In genomic region chr9:34437006-34437925, GRCh38 we compare ENCODE assay signal across 9 cellular contexts. TPM values are rescaled to one million over a fixed set of nuclear protein-coding genes. Genes with fewer than 3 reads are reported as not detected.
DNase-seq lines count a peak whose midpoint lies in the region; ATAC-seq and TF ChIP-seq lines count a peak whose summit lies in the region.
"Had no signal": no experiment of that assay in that cellular context is flagged by ENCODE, and none has a peak within 500 bp of the region (broad histone marks: within the 10 kb centered on the region; RNA-seq: fewer than 3 reads in every experiment).

No MANE protein-coding gene starts in this region.

- POLR2A ChIA-PET in activated CD4-positive, alpha-beta memory T cell treated with anti-CD3 and anti-CD28 coated beads for 36 hours (lab: Charles Lee) = no interaction called here

- H3K9me3 ChIP-seq in endodermal cell (ENCODE audit: control insufficient read depth, low read length) (no peaks in the 10 kb centered on the region), mucosa of descending colon (no peaks in the 10 kb centered on the region)
- H3K9me3 ChIP-seq: SJSA1 had no signal

- H3K4me3 Mint-ChIP-seq in activated CD4-positive, alpha-beta memory T cell treated with anti-CD3 and anti-CD28 coated beads for 36 hours = no peak overlapping the region
- H3K4me3 Mint-ChIP-seq in endodermal cell = no peak overlapping the region
- H3K4me3 Mint-ChIP-seq in stimulated activated naive CD8-positive, alpha-beta T cell treated with anti-CD3 and anti-CD28 coated beads, Interleukin-15, amount 100 ng/mL, for 72 hours = no peak overlapping the region

- no peaks in the 10 kb centered on the region for H3K9me3 Mint-ChIP-seq in activated CD4-positive, alpha-beta memory T cell treated with anti-CD3 and anti-CD28 coated beads for 36 hours
- H3K9me3 Mint-ChIP-seq in endodermal cell = peaks cover 2% of the 10 kb centered on the region
- no peaks in the 10 kb centered on the region for H3K9me3 Mint-ChIP-seq in stimulated activated naive CD8-positive, alpha-beta T cell treated with anti-CD3 and anti-CD28 coated beads, Interleukin-15, amount 100 ng/mL, for 72 hours

- TF ChIP-seq CTCF in endodermal cell (conservative IDR thresholded peaks at IDR 0.05) (peak; percentile 93), mucosa of descending colon (IDR thresholded peaks at IDR 0.05) (peak; percentile 51)

- peak; percentile 51 for ATAC-seq in HG02981 (IDR thresholded peaks at IDR 0.05; ENCODE audit: unreplicated experiment)
- ATAC-seq in mucosa of descending colon = peak; percentile 87
- ATAC-seq in stimulated activated naive CD8-positive, alpha-beta T cell treated with anti-CD3 and anti-CD28 coated beads, Interleukin-15, amount 100 ng/mL, for 72 hours = peak; percentile 92
- no peak for ATAC-seq in HG02884 (IDR thresholded peaks at IDR 0.05; ENCODE audit: unreplicated experiment)

- H3K36me3 Mint-ChIP-seq in activated CD4-positive, alpha-beta memory T cell treated with anti-CD3 and anti-CD28 coated beads for 36 hours = no peaks in the 10 kb centered on the region
- peaks cover 10% of the 10 kb centered on the region for H3K36me3 Mint-ChIP-seq in endodermal cell (ENCODE audit: low read depth)

- 50 to 82% methylated on average over 4 to 14 of the region's 14 CpGs for WGBS in endodermal cell (ENCODE audit: insufficient coverage in 1 of 2, insufficient read length in 1 of 2), 2 experiments

- CTCF ChIA-PET in activated CD4-positive, alpha-beta memory T cell treated with anti-CD3 and anti-CD28 coated beads for 36 hours (lab: Charles Lee) = interaction anchor here (0.6 to 8.7 kb wide), 10 partner anchors 9 to 981 kb away, joined by 3 to 76 read pairs (median 4); no protein-coding TSS in a partner anchor

- DNase-seq in DMS 273 (lab: John Stamatoyannopoulos, UW; ENCODE audit: unreplicated experiment) (peak; percentile 87), NCI-H526 (lab: John Stamatoyannopoulos, UW) (peak; percentile 72 to 90), endodermal cell (peak; percentile 85), mucosa of descending colon (peak in 1 of 3 donors; percentile 81)
- DNase-seq in activated CD4-positive, alpha-beta memory T cell treated with anti-CD3 and anti-CD28 coated beads for 36 hours = peak; percentile 70
- peak; percentile 48 to 59 for DNase-seq in stimulated activated naive CD8-positive, alpha-beta T cell treated with anti-CD3 and anti-CD28 coated beads, Interleukin-15, amount 100 ng/mL, for 72 hours

- H3K9ac ChIP-seq in endodermal cell (ENCODE audit: extremely low read depth, low read length, poor library complexity, severe bottlenecking) = no peak overlapping the region

- no peaks in the 10 kb centered on the region for H3K27me3 ChIP-seq in endodermal cell (ENCODE audit: control insufficient read depth, insufficient read depth, low read length, poor library complexity, severe bottlenecking)
- H3K27me3 ChIP-seq: SJSA1 had no signal

- H3K36me3 ChIP-seq in endodermal cell (ENCODE audit: control insufficient read depth, insufficient read depth, low read length) (peaks cover 5% of the 10 kb centered on the region), mucosa of descending colon (ENCODE audit: low read depth) (no peaks in the 10 kb centered on the region)
- H3K36me3 ChIP-seq: SJSA1 had no signal

- H3K27ac Mint-ChIP-seq in activated CD4-positive, alpha-beta memory T cell treated with anti-CD3 and anti-CD28 coated beads for 36 hours = no peak overlapping the region
- H3K27ac Mint-ChIP-seq in endodermal cell = no peak overlapping the region
- no peak overlapping the region for H3K27ac Mint-ChIP-seq in stimulated activated naive CD8-positive, alpha-beta T cell treated with anti-CD3 and anti-CD28 coated beads, Interleukin-15, amount 100 ng/mL, for 72 hours

- intact Hi-C loops in activated CD4-positive, alpha-beta memory T cell treated with anti-CD3 and anti-CD28 coated beads for 36 hours (cut with micrococcal nuclease) = loop anchor here (1.0 to 5.0 kb wide), 3 partner anchors 63 to 155 kb away; no protein-coding TSS in a partner anchor
- intact Hi-C loops in mucosa of descending colon (cut with DNase I, micrococcal nuclease) = no loop called here

- H3K4me1 Mint-ChIP-seq in activated CD4-positive, alpha-beta memory T cell treated with anti-CD3 and anti-CD28 coated beads for 36 hours (ENCODE audit: low read depth) = peaks cover 8% of the 10 kb centered on the region
- peaks cover 10% of the 10 kb centered on the region for H3K4me1 Mint-ChIP-seq in endodermal cell
- peaks cover 9% of the 10 kb centered on the region for H3K4me1 Mint-ChIP-seq in stimulated activated naive CD8-positive, alpha-beta T cell treated with anti-CD3 and anti-CD28 coated beads, Interleukin-15, amount 100 ng/mL, for 72 hours

- no peak overlapping the region for H3K27ac ChIP-seq in endodermal cell (ENCODE audit: low read depth, low read length)
- H3K27ac ChIP-seq: SJSA1 had no signal

- H3K4me1 ChIP-seq in endodermal cell (ENCODE audit: control insufficient read depth, insufficient read depth, low read length) (no peaks in the 10 kb centered on the region), mucosa of descending colon (ENCODE audit: low read depth) (no peaks in the 10 kb centered on the region)
- H3K4me1 ChIP-seq: SJSA1 had no signal

- no peak overlapping the region for H3K4me3 ChIP-seq in endodermal cell (ENCODE audit: low read length)
- H3K4me3 ChIP-seq in mucosa of descending colon = no peak overlapping the region
- H3K4me3 ChIP-seq: SJSA1 had no signal

- no peaks in the 10 kb centered on the region for H3K27me3 Mint-ChIP-seq in activated CD4-positive, alpha-beta memory T cell treated with anti-CD3 and anti-CD28 coated beads for 36 hours
- no peaks in the 10 kb centered on the region for H3K27me3 Mint-ChIP-seq in endodermal cell (ENCODE audit: insufficient read depth)
- no peaks in the 10 kb centered on the region for H3K27me3 Mint-ChIP-seq in stimulated activated naive CD8-positive, alpha-beta T cell treated with anti-CD3 and anti-CD28 coated beads, Interleukin-15, amount 100 ng/mL, for 72 hours

RNA-seq across cellular contexts. Expression of gene FAM219A, which starts 21.1 kb away (rescaled TPM):
- total RNA-seq in activated CD4-positive, alpha-beta memory T cell treated with anti-CD3 and anti-CD28 coated beads for 36 hours = 10 to 100 TPM; 13.3 to 13.8 TPM
- total RNA-seq in endodermal cell (10 to 100 TPM; 17.1 to 19.6 TPM), mucosa of descending colon (10 to 100 TPM in 1 of 3 donors, 1 to 10 TPM in 2; 5.1 to 20.8 (median 8.6) TPM)
- polyA plus RNA-seq in endodermal cell (2013, experiment 1 of 2) = 20.6 TPM
- polyA plus RNA-seq in endodermal cell (2013, experiment 2 of 2) = 19.0 TPM

RNA-seq across cellular contexts. Expression of gene DNAI1, which starts 21.3 kb away (rescaled TPM):
- total RNA-seq in activated CD4-positive, alpha-beta memory T cell treated with anti-CD3 and anti-CD28 coated beads for 36 hours = under 1 TPM; 0.19 to 0.69 TPM
- total RNA-seq in endodermal cell (1 to 10 TPM; 2.5 to 4.1 TPM), mucosa of descending colon (not detected)
- 3.0 TPM for polyA plus RNA-seq in endodermal cell (2013, experiment 1 of 2)
- polyA plus RNA-seq in endodermal cell (2013, experiment 2 of 2) = 1.5 TPM
- total RNA-seq: SJSA1 had no signal
